24 cellular contexts compared by ENCODE assay signal in the genomic region with DNA sequence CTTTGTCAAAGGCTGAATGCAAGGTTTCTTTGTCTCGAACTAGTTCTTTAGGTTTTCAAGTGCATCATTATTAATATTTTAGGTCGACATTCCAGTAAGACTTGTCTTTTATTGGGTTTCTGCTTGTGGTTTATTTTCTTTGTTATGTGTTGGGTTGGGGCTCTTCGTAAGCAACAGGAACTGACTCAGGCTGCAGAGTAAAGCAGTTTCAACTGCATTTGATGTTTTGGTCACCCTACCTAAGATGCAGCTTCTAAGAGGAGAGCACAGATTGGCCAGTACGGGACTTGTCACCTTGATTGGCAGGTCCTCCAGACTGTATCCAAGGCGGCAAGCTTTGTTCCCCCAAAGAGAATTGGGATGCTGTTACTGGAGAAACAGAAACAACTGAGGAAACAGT.
"Had no signal": no experiment of that assay in that cellular context is flagged by ENCODE, and none has a peak within 500 bp of the region (broad histone marks: within the 10 kb centered on the region; RNA-seq: fewer than 3 reads in every experiment).

No MANE protein-coding gene starts in this region.

- H3K4me3 ChIP-seq: body of pancreas, esophagus squamous epithelium, heart left ventricle, lower lobe of right lung, neural progenitor cell, right lobe of liver, skin epidermis, transverse colon, uterus had no signal

- H3K9me3 ChIP-seq: body of pancreas, esophagus squamous epithelium, heart left ventricle, lower lobe of right lung, right lobe of liver, transverse colon, uterus had no signal

- H3K27ac ChIP-seq: body of pancreas, esophagus squamous epithelium, heart left ventricle, lower lobe of right lung, neural progenitor cell, right lobe of liver, transverse colon, uterus, WERI-Rb-1 had no signal

- H3K27me3 ChIP-seq: body of pancreas, neural progenitor cell, right lobe of liver, uterus had no signal

- H2AFZ ChIP-seq: neural progenitor cell had no signal

- FAIRE-seq: TTC549 had no signal

- H3K9ac ChIP-seq: neural progenitor cell had no signal

- H3K36me3 ChIP-seq: esophagus squamous epithelium, heart left ventricle, lower lobe of right lung, neural progenitor cell, right lobe of liver, transverse colon, uterus, WERI-Rb-1 had no signal

- DNase-seq: activated CD4-positive, alpha-beta T cell treated with anti-CD3 and anti-CD28 coated beads, Interleukin-2, amount 10 ng/mL, durations not matched to agents 7 days and 5 days; activated CD4-positive, CD25-positive, alpha-beta regulatory T cell treated with anti-CD3 and anti-CD28 coated beads, Interleukin-2, amount 50 U/mL, for 72 hours; activated CD8-positive, alpha-beta memory T cell treated with anti-CD3 and anti-CD28 coated beads, Interleukin-2, amount 10 ng/mL, durations not matched to agents 7 days and 5 days; activated CD8-positive, alpha-beta T cell treated with anti-CD3 and anti-CD28 coated beads for 36 hours; activated effector memory CD4-positive, alpha-beta T cell treated with anti-CD3 and anti-CD28 coated beads, Interleukin-2, amount 50 U/mL, for 16 hours; activated naive CD4-positive, alpha-beta T cell treated with anti-CD3 and anti-CD28 coated beads, Interleukin-2, amount 10 ng/mL, durations not matched to agents 7 days and 5 days; activated T-cell treated with anti-CD3 and anti-CD28 coated beads for 4 hours; amygdala; body of pancreas; caudate nucleus; effector memory CD4-positive, alpha-beta T cell; esophagus squamous epithelium; heart left ventricle; lower lobe of right lung; naive thymus-derived CD8-positive, alpha-beta T cell; posterior cingulate gyrus; right lobe of liver; stimulated activated CD4-positive, alpha-beta T cell treated with anti-CD3 and anti-CD28 coated beads, Interleukin-2, amount 100 ng/mL, for 24 hours; transverse colon; uterus; WERI-Rb-1 had no signal

- H3K4me2 ChIP-seq: neural progenitor cell had no signal

- H3K4me1 ChIP-seq: body of pancreas, heart left ventricle, lower lobe of right lung, right lobe of liver, transverse colon, uterus had no signal
